ENCODE assay signal across 8 cellular contexts in genomic region chr11:123580557-123581275, GRCh38.
DNase-seq lines count a peak whose midpoint lies in the region; ATAC-seq, FAIRE-seq and TF ChIP-seq lines count a peak whose summit lies in the region.

No MANE protein-coding gene starts in this region.

- DNase-seq in A549 (ENCODE audit: low read depth in 1 of 2, low spot score in 1 of 2) (peak; percentile 55 to 65), NCI-H2196 (lab: John Stamatoyannopoulos, UW; ENCODE audit: unreplicated experiment) (peak; percentile 79), mucosa of descending colon (peak; percentile 66 to 84 (median 74))
- peak; percentile 66 to 72 for DNase-seq in activated CD4-positive, alpha-beta T cell treated with anti-CD3 and anti-CD28 coated beads, Interleukin-2, amount 50 U/mL, for 48 hours
- peak; percentile 28 for DNase-seq in effector CD8-positive, alpha-beta T cell (lab: John Stamatoyannopoulos, UW)
- DNase-seq in stimulated activated CD8-positive, alpha-beta memory T cell treated with anti-CD3 and anti-CD28 coated beads, Interleukin-7, amount 100 ng/mL, for 4 hours (ENCODE audit: low read depth in 2 of 2), result peak; percentile 11 to 44

- H3K4me2 ChIP-seq in A549, result peak overlapping the region; percentile 50

- ATAC-seq in A549, result peak; percentile 64 to 82
- ATAC-seq in GM18519 (IDR thresholded peaks at IDR 0.05; ENCODE audit: low FRiP score, unreplicated experiment), result peak; percentile 52
- ATAC-seq in HG02973 (IDR thresholded peaks at IDR 0.05; ENCODE audit: unreplicated experiment), result peak; percentile 84
- ATAC-seq in mucosa of descending colon, result peak; percentile 97

- FAIRE-seq in A549 (lab: Jason Lieb, UNC), result no peak

- CTCF ChIA-PET in A549 (lab: Yijun Ruan, JAX), result interaction anchor here (0.5 to 4.3 kb wide), 43 partner anchors 10 to 985 kb away, joined by 3 to 41 read pairs (median 5); partner anchors contain the start of gene SCN3B

- TF ChIP-seq CTCF in A549 (IDR thresholded peaks at IDR 0.05) (peak; percentile 75), mucosa of descending colon (IDR thresholded peaks at IDR 0.05) (peak; percentile 98)

- H3K36me3 ChIP-seq in mucosa of descending colon (ENCODE audit: low read depth), result no peaks in the 10 kb centered on the region

- peaks cover 63% of the 10 kb centered on the region for H3K4me1 ChIP-seq in A549
- H3K4me1 ChIP-seq in mucosa of descending colon (ENCODE audit: low read depth), result peaks cover 2% of the 10 kb centered on the region

- H3K9me3 ChIP-seq in A549, result no peaks in the 10 kb centered on the region
- no peaks in the 10 kb centered on the region for H3K9me3 ChIP-seq in mucosa of descending colon

- peak overlapping the region; percentile 60 to 75 for H3K27ac ChIP-seq in A549

- peak; percentile 76 to 78 for TF ChIP-seq RAD21 in A549 (conservative IDR thresholded peaks at IDR 0.05 in 1 of 2, IDR thresholded peaks at IDR 0.05 in 1 of 2)

- H3K4me3 ChIP-seq in A549 (no peak overlapping the region), mucosa of descending colon (no peak overlapping the region)

- POLR2A ChIA-PET in A549 (lab: Yijun Ruan, JAX), result interaction anchor here (0.7 kb wide), 1 partner anchor 118 kb away, joined by 8 read pairs; no protein-coding TSS in a partner anchor

- intact Hi-C loops in mucosa of descending colon (cut with DNase I, micrococcal nuclease), result loop anchor here (5.0 to 10.0 kb wide), 2 partner anchors 127 to 134 kb away; no protein-coding TSS in a partner anchor

- TF ChIP-seq EP300 in A549 (IDR thresholded peaks at IDR 0.05), result no peak

- 10% methylated on average over 24 of the region's 25 CpGs for WGBS in A549 (ENCODE audit: missing lambda C conversion rate)

- no peak for TF ChIP-seq POLR2A in A549 (IDR thresholded peaks at IDR 0.05; ENCODE audit: low read length)

TF ChIP-seq in A549, 52 proteins besides CTCF, POLR2A, EP300 and RAD21:
- peak; percentile 48; the same call in 1 of the 2 replicates for TF ChIP-seq E2F6 (IDR thresholded peaks at IDR 0.05; ENCODE audit: borderline replicate concordance, low read depth)
- peak; percentile 84 for TF ChIP-seq SMC3 (IDR thresholded peaks at IDR 0.05)
- TF ChIP-seq MAX (IDR thresholded peaks at IDR 0.05), result peak; percentile 51
- no peak for TF ChIP-seq JUNB (IDR thresholded peaks at IDR 0.05)
- TF ChIP-seq NR3C1 (IDR thresholded peaks at IDR 0.05), result no peak
- TF ChIP-seq PHF8 (IDR thresholded peaks at IDR 0.05; ENCODE audit: borderline replicate concordance, low read depth), result no peak

Comparison
In these comparisons a context has a peak if more than half of its experiments do, and no peak if none do; other contexts are left out.
1. DNase-seq: peak in every context shown above with its lines; median percentile 79 in NCI-H2196; 74 in mucosa of descending colon; 69 in activated CD4-positive, alpha-beta T cell treated with anti-CD3 and anti-CD28 coated beads, Interleukin-2, amount 50 U/mL, for 48 hours; 60 in A549; 28 in effector CD8-positive, alpha-beta T cell; 28 in stimulated activated CD8-positive, alpha-beta memory T cell treated with anti-CD3 and anti-CD28 coated beads, Interleukin-7, amount 100 ng/mL, for 4 hours.